In the genomic region with DNA sequence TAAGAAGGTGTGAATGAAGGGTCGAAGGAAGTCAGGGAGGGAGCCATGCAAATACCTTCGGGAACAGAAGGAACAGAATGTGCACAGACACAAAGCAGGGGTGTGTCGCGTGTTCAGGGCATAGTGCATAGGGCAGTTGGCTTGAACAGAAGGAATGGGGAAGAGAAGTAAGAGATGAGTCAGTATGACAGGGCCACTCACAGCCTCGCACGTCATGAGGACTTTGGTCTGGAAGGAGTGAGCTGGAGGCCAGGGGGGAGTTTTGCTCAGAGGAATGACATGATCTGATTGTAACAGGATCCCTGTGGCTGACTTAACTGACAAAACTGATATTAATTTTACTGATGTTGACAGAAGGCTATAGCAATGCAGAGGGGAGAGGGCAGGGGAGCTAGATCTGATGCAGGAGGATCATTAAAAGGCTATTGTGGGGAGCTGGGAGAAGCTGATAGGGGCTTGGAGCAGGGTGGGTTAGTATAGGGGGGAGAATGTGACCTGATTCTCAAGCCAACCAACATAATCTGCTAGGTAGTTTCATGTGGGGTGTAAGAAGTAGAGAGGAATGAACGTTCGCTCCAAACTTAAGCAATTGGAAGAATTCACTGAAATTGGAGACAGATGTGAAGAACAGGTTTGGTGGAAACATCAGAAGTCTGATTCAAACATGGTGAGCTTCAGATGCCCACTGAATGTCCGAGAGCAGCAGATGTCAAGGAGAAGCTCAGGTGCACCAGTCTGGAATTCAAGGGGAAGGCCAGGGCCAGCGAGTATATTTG, we compare ENCODE assay signal across 1 cellular context.
TF ChIP-seq lines count a peak whose summit lies in the region.

No MANE protein-coding gene starts in this region.

TF ChIP-seq in HepG2, 621 proteins besides CTCF, POLR2A, EP300 and RAD21 (continued from another document and continues in another):
- TF ChIP-seq KAT8 (CRISPR knock-in tag; IDR thresholded peaks at IDR 0.05) = no peak
- TF ChIP-seq THAP11 (CRISPR knock-in tag; IDR thresholded peaks at IDR 0.05) = peak; percentile 45; the same call in 1 of the 2 replicates
- TF ChIP-seq, protein P1, sequence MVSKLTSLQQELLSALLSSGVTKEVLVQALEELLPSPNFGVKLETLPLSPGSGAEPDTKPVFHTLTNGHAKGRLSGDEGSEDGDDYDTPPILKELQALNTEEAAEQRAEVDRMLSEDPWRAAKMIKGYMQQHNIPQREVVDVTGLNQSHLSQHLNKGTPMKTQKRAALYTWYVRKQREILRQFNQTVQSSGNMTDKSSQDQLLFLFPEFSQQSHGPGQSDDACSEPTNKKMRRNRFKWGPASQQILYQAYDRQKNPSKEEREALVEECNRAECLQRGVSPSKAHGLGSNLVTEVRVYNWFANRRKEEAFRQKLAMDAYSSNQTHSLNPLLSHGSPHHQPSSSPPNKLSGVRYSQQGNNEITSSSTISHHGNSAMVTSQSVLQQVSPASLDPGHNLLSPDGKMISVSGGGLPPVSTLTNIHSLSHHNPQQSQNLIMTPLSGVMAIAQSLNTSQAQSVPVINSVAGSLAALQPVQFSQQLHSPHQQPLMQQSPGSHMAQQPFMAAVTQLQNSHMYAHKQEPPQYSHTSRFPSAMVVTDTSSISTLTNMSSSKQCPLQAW (CRISPR knock-in tag; IDR thresholded peaks at IDR 0.05) = 0 out of 2 replicates have a peak, but pooled peaks have one; percentile 20
- peak; percentile 72 for TF ChIP-seq HNF4G (IDR thresholded peaks at IDR 0.05; ENCODE audit: borderline replicate concordance, low read depth, low read length)
- no peak for TF ChIP-seq HNF4G (CRISPR knock-in tag; IDR thresholded peaks at IDR 0.05; ENCODE audit: borderline replicate concordance, low read depth)
- peak; percentile 47 for TF ChIP-seq NFYC (CRISPR knock-in tag; IDR thresholded peaks at IDR 0.05)
- TF ChIP-seq HMG20A (CRISPR knock-in tag; IDR thresholded peaks at IDR 0.05; ENCODE audit: borderline replicate concordance) = peak; percentile 17; the same call in 1 of the 2 replicates
- peak; percentile 51; the same call in 1 of the 2 replicates for TF ChIP-seq FOXA3 (CRISPR knock-in tag; IDR thresholded peaks at IDR 0.05)
- peak; percentile 10; the same call in 1 of the 2 replicates for TF ChIP-seq GABPB1 (CRISPR knock-in tag; IDR thresholded peaks at IDR 0.05)
- TF ChIP-seq, protein P2, sequence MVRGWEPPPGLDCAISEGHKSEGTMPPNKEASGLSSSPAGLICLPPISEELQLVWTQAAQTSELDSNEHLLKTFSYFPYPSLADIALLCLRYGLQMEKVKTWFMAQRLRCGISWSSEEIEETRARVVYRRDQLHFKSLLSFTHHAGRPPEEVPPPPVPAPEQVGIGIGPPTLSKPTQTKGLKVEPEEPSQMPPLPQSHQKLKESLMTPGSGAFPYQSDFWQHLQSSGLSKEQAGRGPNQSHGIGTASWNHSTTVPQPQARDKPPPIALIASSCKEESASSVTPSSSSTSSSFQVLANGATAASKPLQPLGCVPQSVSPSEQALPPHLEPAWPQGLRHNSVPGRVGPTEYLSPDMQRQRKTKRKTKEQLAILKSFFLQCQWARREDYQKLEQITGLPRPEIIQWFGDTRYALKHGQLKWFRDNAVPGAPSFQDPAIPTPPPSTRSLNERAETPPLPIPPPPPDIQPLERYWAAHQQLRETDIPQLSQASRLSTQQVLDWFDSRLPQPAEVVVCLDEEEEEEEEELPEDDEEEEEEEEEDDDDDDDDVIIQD (CRISPR knock-in tag; IDR thresholded peaks at IDR 0.05; ENCODE audit: low read depth) = peak; percentile 72; the same call in 1 of the 2 replicates
- TF ChIP-seq POGZ (CRISPR knock-in tag; IDR thresholded peaks at IDR 0.05) = 0 out of 2 replicates have a peak, but pooled peaks have one; percentile 49
- TF ChIP-seq NFYB (CRISPR knock-in tag; IDR thresholded peaks at IDR 0.05) = peak; percentile 35; the same call in 1 of the 2 replicates
- TF ChIP-seq BHLHE40 (IDR thresholded peaks at IDR 0.05; ENCODE audit: low read length) = peak; percentile 84
- TF ChIP-seq MEIS1 (CRISPR knock-in tag; IDR thresholded peaks at IDR 0.05; ENCODE audit: borderline replicate concordance) = no peak
- TF ChIP-seq PPARG (CRISPR knock-in tag; conservative IDR thresholded peaks at IDR 0.05) = no peak
- no peak for TF ChIP-seq ZBTB7B (CRISPR knock-in tag; IDR thresholded peaks at IDR 0.05)
- TF ChIP-seq ELF3 (CRISPR knock-in tag; IDR thresholded peaks at IDR 0.05) = peak; percentile 69
- TF ChIP-seq ZMAT3 (CRISPR knock-in tag; conservative IDR thresholded peaks at IDR 0.05) = no peak
- 0 out of 2 replicates have a peak, but pooled peaks have one; percentile 7 for TF ChIP-seq SOX5 (CRISPR knock-in tag; IDR thresholded peaks at IDR 0.05; ENCODE audit: borderline replicate concordance)
- peak; percentile 68 for TF ChIP-seq RARA (CRISPR knock-in tag; IDR thresholded peaks at IDR 0.05)
- peak; percentile 70 for TF ChIP-seq SAP130 (CRISPR knock-in tag; IDR thresholded peaks at IDR 0.05; ENCODE audit: low read depth)
- TF ChIP-seq MIER3 (CRISPR knock-in tag; IDR thresholded peaks at IDR 0.05; ENCODE audit: borderline replicate concordance) = 0 out of 2 replicates have a peak, but pooled peaks have one; percentile 25
- TF ChIP-seq NFE2L2 (IDR thresholded peaks at IDR 0.05; ENCODE audit: low read length) = peak; percentile 34; the same call in 1 of the 2 replicates
- TF ChIP-seq ZNF883 (CRISPR knock-in tag; IDR thresholded peaks at IDR 0.05; ENCODE audit: not compliant biosample characterization) = no peak
- TF ChIP-seq, protein P3, sequence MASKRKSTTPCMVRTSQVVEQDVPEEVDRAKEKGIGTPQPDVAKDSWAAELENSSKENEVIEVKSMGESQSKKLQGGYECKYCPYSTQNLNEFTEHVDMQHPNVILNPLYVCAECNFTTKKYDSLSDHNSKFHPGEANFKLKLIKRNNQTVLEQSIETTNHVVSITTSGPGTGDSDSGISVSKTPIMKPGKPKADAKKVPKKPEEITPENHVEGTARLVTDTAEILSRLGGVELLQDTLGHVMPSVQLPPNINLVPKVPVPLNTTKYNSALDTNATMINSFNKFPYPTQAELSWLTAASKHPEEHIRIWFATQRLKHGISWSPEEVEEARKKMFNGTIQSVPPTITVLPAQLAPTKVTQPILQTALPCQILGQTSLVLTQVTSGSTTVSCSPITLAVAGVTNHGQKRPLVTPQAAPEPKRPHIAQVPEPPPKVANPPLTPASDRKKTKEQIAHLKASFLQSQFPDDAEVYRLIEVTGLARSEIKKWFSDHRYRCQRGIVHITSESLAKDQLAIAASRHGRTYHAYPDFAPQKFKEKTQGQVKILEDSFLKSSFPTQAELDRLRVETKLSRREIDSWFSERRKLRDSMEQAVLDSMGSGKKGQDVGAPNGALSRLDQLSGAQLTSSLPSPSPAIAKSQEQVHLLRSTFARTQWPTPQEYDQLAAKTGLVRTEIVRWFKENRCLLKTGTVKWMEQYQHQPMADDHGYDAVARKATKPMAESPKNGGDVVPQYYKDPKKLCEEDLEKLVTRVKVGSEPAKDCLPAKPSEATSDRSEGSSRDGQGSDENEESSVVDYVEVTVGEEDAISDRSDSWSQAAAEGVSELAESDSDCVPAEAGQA (IDR thresholded peaks at IDR 0.05; ENCODE audit: low read depth) = peak; percentile 38; the same call in 1 of the 2 replicates
- TF ChIP-seq, protein P3 (CRISPR knock-in tag; IDR thresholded peaks at IDR 0.05; ENCODE audit: borderline replicate concordance) = no peak
- TF ChIP-seq, protein P4, sequence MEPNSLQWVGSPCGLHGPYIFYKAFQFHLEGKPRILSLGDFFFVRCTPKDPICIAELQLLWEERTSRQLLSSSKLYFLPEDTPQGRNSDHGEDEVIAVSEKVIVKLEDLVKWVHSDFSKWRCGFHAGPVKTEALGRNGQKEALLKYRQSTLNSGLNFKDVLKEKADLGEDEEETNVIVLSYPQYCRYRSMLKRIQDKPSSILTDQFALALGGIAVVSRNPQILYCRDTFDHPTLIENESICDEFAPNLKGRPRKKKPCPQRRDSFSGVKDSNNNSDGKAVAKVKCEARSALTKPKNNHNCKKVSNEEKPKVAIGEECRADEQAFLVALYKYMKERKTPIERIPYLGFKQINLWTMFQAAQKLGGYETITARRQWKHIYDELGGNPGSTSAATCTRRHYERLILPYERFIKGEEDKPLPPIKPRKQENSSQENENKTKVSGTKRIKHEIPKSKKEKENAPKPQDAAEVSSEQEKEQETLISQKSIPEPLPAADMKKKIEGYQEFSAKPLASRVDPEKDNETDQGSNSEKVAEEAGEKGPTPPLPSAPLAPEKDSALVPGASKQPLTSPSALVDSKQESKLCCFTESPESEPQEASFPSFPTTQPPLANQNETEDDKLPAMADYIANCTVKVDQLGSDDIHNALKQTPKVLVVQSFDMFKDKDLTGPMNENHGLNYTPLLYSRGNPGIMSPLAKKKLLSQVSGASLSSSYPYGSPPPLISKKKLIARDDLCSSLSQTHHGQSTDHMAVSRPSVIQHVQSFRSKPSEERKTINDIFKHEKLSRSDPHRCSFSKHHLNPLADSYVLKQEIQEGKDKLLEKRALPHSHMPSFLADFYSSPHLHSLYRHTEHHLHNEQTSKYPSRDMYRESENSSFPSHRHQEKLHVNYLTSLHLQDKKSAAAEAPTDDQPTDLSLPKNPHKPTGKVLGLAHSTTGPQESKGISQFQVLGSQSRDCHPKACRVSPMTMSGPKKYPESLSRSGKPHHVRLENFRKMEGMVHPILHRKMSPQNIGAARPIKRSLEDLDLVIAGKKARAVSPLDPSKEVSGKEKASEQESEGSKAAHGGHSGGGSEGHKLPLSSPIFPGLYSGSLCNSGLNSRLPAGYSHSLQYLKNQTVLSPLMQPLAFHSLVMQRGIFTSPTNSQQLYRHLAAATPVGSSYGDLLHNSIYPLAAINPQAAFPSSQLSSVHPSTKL (CRISPR knock-in tag; IDR thresholded peaks at IDR 0.05) = peak; percentile 80
- TF ChIP-seq, protein P5, sequence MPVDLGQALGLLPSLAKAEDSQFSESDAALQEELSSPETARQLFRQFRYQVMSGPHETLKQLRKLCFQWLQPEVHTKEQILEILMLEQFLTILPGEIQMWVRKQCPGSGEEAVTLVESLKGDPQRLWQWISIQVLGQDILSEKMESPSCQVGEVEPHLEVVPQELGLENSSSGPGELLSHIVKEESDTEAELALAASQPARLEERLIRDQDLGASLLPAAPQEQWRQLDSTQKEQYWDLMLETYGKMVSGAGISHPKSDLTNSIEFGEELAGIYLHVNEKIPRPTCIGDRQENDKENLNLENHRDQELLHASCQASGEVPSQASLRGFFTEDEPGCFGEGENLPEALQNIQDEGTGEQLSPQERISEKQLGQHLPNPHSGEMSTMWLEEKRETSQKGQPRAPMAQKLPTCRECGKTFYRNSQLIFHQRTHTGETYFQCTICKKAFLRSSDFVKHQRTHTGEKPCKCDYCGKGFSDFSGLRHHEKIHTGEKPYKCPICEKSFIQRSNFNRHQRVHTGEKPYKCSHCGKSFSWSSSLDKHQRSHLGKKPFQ (CRISPR knock-in tag; IDR thresholded peaks at IDR 0.05; ENCODE audit: insufficient replicate concordance) = no peak
- TF ChIP-seq KDM5B (CRISPR knock-in tag; IDR thresholded peaks at IDR 0.05; ENCODE audit: borderline replicate concordance) = no peak
- TF ChIP-seq CREM (IDR thresholded peaks at IDR 0.05) = peak; percentile 62
- TF ChIP-seq CREM (CRISPR knock-in tag; IDR thresholded peaks at IDR 0.05) = no peak
- peak; percentile 84 for TF ChIP-seq JUN (CRISPR knock-in tag; IDR thresholded peaks at IDR 0.05)
- peak; percentile 53; the same call in 1 of the 2 replicates for TF ChIP-seq FOXK1 (CRISPR knock-in tag; IDR thresholded peaks at IDR 0.05; ENCODE audit: borderline replicate concordance, low read depth)
- TF ChIP-seq, protein P6, sequence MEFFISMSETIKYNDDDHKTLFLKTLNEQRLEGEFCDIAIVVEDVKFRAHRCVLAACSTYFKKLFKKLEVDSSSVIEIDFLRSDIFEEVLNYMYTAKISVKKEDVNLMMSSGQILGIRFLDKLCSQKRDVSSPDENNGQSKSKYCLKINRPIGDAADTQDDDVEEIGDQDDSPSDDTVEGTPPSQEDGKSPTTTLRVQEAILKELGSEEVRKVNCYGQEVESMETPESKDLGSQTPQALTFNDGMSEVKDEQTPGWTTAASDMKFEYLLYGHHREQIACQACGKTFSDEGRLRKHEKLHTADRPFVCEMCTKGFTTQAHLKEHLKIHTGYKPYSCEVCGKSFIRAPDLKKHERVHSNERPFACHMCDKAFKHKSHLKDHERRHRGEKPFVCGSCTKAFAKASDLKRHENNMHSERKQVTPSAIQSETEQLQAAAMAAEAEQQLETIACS (CRISPR knock-in tag; IDR thresholded peaks at IDR 0.05) = no peak
- no peak for TF ChIP-seq HHEX (CRISPR knock-in tag; IDR thresholded peaks at IDR 0.05)
- TF ChIP-seq SYNCRIP (IDR thresholded peaks at IDR 0.05; ENCODE audit: insufficient read depth, low read depth, low read length) = no peak
- TF ChIP-seq MATR3 (CRISPR knock-in tag; IDR thresholded peaks at IDR 0.05) = no peak
- 0 out of 2 replicates have a peak, but pooled peaks have one; percentile 42 for TF ChIP-seq DNMT3B (CRISPR knock-in tag; conservative IDR thresholded peaks at IDR 0.05)
- peak; percentile 73; the same call in 1 of the 2 replicates for TF ChIP-seq GATAD2A (CRISPR knock-in tag; IDR thresholded peaks at IDR 0.05)
- peak; percentile 77 for TF ChIP-seq HDAC1 (CRISPR knock-in tag; IDR thresholded peaks at IDR 0.05)
- TF ChIP-seq, protein P7, sequence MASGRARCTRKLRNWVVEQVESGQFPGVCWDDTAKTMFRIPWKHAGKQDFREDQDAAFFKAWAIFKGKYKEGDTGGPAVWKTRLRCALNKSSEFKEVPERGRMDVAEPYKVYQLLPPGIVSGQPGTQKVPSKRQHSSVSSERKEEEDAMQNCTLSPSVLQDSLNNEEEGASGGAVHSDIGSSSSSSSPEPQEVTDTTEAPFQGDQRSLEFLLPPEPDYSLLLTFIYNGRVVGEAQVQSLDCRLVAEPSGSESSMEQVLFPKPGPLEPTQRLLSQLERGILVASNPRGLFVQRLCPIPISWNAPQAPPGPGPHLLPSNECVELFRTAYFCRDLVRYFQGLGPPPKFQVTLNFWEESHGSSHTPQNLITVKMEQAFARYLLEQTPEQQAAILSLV (CRISPR knock-in tag; IDR thresholded peaks at IDR 0.05; ENCODE audit: borderline replicate concordance) = peak; percentile 31; the same call in 1 of the 2 replicates
- TF ChIP-seq HDAC2 (CRISPR knock-in tag; IDR thresholded peaks at IDR 0.05) = 0 out of 2 replicates have a peak, but pooled peaks have one; percentile 26
